1 cellular context compared by ENCODE assay signal in genomic region chr10:72637398-72637857, GRCh38.
TF ChIP-seq lines count a peak whose summit lies in the region.

No MANE protein-coding gene starts in this region.

TF ChIP-seq in K562, 482 proteins besides CTCF, POLR2A, EP300 and RAD21 (continued from another document):
- TF ChIP-seq ZHX1 (conservative IDR thresholded peaks at IDR 0.05; ENCODE audit: low read length) (no peak; the same call in 1 of the 2 replicates), ZNF282 (CRISPR knock-in tag; IDR thresholded peaks at IDR 0.05) (no peak)
